ENCODE assay signal across 1 cellular context in the genomic region with DNA sequence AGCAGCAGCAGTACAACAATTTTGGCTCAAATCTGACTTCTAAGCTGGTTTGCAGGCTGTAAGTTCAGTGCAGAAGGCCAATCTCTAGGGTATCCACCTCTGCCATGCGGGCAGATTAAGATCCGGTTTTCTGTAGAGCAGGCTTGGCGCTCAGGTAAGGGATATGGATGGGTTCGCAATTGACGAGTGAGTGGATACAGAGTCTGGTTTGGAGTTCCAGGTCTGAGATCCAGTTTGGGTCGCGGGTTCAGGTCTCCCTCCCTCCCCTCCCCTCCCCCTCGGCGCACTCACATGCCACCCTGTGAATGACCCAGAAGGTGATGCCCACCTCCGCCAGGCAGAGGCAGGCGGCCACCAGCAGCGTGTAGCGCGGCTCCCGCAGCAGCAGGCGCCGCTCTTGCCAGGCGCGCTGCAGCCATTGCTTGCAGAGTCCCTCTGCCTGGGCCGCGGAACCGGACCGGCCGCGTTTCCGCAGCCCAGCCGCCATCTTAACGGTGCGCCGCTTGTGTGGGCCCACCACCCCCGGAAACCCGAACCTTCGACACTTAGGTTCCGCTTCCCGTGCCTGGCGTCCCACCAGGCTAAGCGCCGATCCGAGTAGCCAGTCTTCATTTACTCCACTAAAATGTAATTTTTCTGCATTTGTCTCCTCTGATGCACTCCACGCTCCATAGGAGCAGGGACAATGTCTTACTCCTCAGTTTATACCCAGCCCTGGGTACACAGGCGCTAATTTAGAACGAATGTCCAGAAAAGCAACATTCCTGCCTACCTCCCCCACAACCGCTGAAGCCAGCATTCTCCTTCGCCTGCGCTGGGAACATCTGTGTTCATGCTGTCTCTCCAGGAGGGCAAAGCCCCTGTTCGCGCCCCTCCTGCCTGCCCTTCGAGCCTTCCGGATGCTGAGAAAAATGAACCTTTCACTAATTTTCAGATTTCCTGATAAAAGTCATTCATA.
TF ChIP-seq lines count a peak whose summit lies in the region.

A gene (minus strand): TSS at position 509 of the 958 bp plus-strand sequence. CDS start 22 bp downstream, at position 487.

TF ChIP-seq in HepG2, 621 proteins besides CTCF, POLR2A, EP300 and RAD21 (continued from another document and continues in another):
- TF ChIP-seq, protein P1, sequence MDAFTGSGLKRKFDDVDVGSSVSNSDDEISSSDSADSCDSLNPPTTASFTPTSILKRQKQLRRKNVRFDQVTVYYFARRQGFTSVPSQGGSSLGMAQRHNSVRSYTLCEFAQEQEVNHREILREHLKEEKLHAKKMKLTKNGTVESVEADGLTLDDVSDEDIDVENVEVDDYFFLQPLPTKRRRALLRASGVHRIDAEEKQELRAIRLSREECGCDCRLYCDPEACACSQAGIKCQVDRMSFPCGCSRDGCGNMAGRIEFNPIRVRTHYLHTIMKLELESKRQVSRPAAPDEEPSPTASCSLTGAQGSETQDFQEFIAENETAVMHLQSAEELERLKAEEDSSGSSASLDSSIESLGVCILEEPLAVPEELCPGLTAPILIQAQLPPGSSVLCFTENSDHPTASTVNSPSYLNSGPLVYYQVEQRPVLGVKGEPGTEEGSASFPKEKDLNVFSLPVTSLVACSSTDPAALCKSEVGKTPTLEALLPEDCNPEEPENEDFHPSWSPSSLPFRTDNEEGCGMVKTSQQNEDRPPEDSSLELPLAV (CRISPR knock-in tag; conservative IDR thresholded peaks at IDR 0.05; ENCODE audit: low read depth) = no peak
- no peak; the same call in 1 of the 2 replicates for TF ChIP-seq ZNF441 (CRISPR knock-in tag; IDR thresholded peaks at IDR 0.05; ENCODE audit: borderline replicate concordance)
- TF ChIP-seq, protein P2, sequence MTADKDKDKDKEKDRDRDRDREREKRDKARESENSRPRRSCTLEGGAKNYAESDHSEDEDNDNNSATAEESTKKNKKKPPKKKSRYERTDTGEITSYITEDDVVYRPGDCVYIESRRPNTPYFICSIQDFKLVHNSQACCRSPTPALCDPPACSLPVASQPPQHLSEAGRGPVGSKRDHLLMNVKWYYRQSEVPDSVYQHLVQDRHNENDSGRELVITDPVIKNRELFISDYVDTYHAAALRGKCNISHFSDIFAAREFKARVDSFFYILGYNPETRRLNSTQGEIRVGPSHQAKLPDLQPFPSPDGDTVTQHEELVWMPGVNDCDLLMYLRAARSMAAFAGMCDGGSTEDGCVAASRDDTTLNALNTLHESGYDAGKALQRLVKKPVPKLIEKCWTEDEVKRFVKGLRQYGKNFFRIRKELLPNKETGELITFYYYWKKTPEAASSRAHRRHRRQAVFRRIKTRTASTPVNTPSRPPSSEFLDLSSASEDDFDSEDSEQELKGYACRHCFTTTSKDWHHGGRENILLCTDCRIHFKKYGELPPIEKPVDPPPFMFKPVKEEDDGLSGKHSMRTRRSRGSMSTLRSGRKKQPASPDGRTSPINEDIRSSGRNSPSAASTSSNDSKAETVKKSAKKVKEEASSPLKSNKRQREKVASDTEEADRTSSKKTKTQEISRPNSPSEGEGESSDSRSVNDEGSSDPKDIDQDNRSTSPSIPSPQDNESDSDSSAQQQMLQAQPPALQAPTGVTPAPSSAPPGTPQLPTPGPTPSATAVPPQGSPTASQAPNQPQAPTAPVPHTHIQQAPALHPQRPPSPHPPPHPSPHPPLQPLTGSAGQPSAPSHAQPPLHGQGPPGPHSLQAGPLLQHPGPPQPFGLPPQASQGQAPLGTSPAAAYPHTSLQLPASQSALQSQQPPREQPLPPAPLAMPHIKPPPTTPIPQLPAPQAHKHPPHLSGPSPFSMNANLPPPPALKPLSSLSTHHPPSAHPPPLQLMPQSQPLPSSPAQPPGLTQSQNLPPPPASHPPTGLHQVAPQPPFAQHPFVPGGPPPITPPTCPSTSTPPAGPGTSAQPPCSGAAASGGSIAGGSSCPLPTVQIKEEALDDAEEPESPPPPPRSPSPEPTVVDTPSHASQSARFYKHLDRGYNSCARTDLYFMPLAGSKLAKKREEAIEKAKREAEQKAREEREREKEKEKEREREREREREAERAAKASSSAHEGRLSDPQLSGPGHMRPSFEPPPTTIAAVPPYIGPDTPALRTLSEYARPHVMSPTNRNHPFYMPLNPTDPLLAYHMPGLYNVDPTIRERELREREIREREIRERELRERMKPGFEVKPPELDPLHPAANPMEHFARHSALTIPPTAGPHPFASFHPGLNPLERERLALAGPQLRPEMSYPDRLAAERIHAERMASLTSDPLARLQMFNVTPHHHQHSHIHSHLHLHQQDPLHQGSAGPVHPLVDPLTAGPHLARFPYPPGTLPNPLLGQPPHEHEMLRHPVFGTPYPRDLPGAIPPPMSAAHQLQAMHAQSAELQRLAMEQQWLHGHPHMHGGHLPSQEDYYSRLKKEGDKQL (CRISPR knock-in tag; IDR thresholded peaks at IDR 0.05; ENCODE audit: low read depth) = no peak
- TF ChIP-seq EHMT2 (IDR thresholded peaks at IDR 0.05; ENCODE audit: borderline replicate concordance, low read depth, low read length) = no peak
- TF ChIP-seq IKZF4 (CRISPR knock-in tag; IDR thresholded peaks at IDR 0.05; ENCODE audit: borderline replicate concordance, low read depth, not compliant biosample characterization) = peak; percentile 87
- TF ChIP-seq ZNF549 (CRISPR knock-in tag; IDR thresholded peaks at IDR 0.05) = no peak
- TF ChIP-seq ZNF138 (CRISPR knock-in tag; IDR thresholded peaks at IDR 0.05; ENCODE audit: low read depth) = no peak; the same call in 1 of the 2 replicates
- TF ChIP-seq CC2D1A (CRISPR knock-in tag; IDR thresholded peaks at IDR 0.05) = no peak
- TF ChIP-seq ZNF891 (CRISPR knock-in tag; IDR thresholded peaks at IDR 0.05) = peak; percentile 84
- no peak for TF ChIP-seq TCF12 (IDR thresholded peaks at IDR 0.05)
- no peak for TF ChIP-seq TCF12 (CRISPR knock-in tag; IDR thresholded peaks at IDR 0.05)
- TF ChIP-seq ZNF879 (CRISPR knock-in tag; IDR thresholded peaks at IDR 0.05) = 0 out of 2 replicates have a peak, but pooled peaks have one; percentile 58
- TF ChIP-seq, protein P3, sequence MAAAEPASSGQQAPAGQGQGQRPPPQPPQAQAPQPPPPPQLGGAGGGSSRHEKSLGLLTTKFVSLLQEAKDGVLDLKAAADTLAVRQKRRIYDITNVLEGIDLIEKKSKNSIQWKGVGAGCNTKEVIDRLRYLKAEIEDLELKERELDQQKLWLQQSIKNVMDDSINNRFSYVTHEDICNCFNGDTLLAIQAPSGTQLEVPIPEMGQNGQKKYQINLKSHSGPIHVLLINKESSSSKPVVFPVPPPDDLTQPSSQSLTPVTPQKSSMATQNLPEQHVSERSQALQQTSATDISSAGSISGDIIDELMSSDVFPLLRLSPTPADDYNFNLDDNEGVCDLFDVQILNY (CRISPR knock-in tag; conservative IDR thresholded peaks at IDR 0.05) = no peak
- no peak for TF ChIP-seq TCF7 (IDR thresholded peaks at IDR 0.05; ENCODE audit: low read depth)
- peak; percentile 17; the same call in 1 of the 2 replicates for TF ChIP-seq HNF4A (CRISPR knock-in tag; IDR thresholded peaks at IDR 0.05)
- TF ChIP-seq, protein P4, sequence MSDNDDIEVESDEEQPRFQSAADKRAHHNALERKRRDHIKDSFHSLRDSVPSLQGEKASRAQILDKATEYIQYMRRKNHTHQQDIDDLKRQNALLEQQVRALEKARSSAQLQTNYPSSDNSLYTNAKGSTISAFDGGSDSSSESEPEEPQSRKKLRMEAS (IDR thresholded peaks at IDR 0.05) = peak; percentile 88
- TF ChIP-seq KAT8 (CRISPR knock-in tag; IDR thresholded peaks at IDR 0.05) = peak; percentile 81
- 0 out of 2 replicates have a peak, but pooled peaks have one; percentile 86 for TF ChIP-seq ZNF674 (CRISPR knock-in tag; IDR thresholded peaks at IDR 0.05; ENCODE audit: low read depth)
- TF ChIP-seq ATF7-NPFF (CRISPR knock-in tag; IDR thresholded peaks at IDR 0.05; ENCODE audit: low read depth) = peak; percentile 78
- TF ChIP-seq, protein P5, sequence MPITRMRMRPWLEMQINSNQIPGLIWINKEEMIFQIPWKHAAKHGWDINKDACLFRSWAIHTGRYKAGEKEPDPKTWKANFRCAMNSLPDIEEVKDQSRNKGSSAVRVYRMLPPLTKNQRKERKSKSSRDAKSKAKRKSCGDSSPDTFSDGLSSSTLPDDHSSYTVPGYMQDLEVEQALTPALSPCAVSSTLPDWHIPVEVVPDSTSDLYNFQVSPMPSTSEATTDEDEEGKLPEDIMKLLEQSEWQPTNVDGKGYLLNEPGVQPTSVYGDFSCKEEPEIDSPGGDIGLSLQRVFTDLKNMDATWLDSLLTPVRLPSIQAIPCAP (CRISPR knock-in tag; IDR thresholded peaks at IDR 0.05; ENCODE audit: low read depth) = no peak
- peak; percentile 89 for TF ChIP-seq ZNF772 (CRISPR knock-in tag; IDR thresholded peaks at IDR 0.05)
- TF ChIP-seq, protein P6, sequence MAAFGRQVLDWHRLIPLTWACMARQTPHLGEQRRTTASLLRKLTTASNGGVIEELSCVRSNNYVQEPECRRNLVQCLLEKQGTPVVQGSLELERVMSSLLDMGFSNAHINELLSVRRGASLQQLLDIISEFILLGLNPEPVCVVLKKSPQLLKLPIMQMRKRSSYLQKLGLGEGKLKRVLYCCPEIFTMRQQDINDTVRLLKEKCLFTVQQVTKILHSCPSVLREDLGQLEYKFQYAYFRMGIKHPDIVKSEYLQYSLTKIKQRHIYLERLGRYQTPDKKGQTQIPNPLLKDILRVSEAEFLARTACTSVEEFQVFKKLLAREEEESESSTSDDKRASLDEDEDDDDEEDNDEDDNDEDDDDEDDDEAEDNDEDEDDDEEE (CRISPR knock-in tag; IDR thresholded peaks at IDR 0.05) = peak; percentile 84; the same call in 1 of the 2 replicates
- no peak for TF ChIP-seq DNMT3B (CRISPR knock-in tag; conservative IDR thresholded peaks at IDR 0.05)
- TF ChIP-seq, protein P7, sequence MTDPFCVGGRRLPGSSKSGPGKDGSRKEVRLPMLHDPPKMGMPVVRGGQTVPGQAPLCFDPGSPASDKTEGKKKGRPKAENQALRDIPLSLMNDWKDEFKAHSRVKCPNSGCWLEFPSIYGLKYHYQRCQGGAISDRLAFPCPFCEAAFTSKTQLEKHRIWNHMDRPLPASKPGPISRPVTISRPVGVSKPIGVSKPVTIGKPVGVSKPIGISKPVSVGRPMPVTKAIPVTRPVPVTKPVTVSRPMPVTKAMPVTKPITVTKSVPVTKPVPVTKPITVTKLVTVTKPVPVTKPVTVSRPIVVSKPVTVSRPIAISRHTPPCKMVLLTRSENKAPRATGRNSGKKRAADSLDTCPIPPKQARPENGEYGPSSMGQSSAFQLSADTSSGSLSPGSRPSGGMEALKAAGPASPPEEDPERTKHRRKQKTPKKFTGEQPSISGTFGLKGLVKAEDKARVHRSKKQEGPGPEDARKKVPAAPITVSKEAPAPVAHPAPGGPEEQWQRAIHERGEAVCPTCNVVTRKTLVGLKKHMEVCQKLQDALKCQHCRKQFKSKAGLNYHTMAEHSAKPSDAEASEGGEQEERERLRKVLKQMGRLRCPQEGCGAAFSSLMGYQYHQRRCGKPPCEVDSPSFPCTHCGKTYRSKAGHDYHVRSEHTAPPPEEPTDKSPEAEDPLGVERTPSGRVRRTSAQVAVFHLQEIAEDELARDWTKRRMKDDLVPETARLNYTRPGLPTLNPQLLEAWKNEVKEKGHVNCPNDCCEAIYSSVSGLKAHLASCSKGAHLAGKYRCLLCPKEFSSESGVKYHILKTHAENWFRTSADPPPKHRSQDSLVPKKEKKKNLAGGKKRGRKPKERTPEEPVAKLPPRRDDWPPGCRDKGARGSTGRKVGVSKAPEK (CRISPR knock-in tag; IDR thresholded peaks at IDR 0.05; ENCODE audit: borderline replicate concordance) = peak; percentile 30; the same call in 1 of the 2 replicates
- TF ChIP-seq, protein P8, sequence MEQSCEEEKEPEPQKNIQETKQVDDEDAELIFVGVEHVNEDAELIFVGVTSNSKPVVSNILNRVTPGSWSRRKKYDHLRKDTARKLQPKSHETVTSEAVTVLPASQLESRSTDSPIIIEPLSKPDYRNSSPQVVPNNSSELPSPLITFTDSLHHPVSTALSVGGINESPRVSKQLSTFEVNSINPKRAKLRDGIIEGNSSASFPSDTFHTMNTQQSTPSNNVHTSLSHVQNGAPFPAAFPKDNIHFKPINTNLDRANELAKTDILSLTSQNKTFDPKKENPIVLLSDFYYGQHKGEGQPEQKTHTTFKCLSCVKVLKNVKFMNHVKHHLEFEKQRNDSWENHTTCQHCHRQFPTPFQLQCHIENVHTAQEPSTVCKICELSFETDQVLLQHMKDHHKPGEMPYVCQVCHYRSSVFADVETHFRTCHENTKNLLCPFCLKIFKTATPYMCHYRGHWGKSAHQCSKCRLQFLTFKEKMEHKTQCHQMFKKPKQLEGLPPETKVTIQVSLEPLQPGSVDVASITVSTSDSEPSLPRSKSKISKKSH (CRISPR knock-in tag; IDR thresholded peaks at IDR 0.05; ENCODE audit: borderline replicate concordance) = peak; percentile 65; the same call in 1 of the 2 replicates
- peak; percentile 90; the same call in 1 of the 2 replicates for TF ChIP-seq AHR (CRISPR knock-in tag; IDR thresholded peaks at IDR 0.05)
- TF ChIP-seq, protein P9, sequence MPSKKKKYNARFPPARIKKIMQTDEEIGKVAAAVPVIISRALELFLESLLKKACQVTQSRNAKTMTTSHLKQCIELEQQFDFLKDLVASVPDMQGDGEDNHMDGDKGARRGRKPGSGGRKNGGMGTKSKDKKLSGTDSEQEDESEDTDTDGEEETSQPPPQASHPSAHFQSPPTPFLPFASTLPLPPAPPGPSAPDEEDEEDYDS (CRISPR knock-in tag; IDR thresholded peaks at IDR 0.05) = 0 out of 2 replicates have a peak, but pooled peaks have one; percentile 69
- TF ChIP-seq, protein P10, sequence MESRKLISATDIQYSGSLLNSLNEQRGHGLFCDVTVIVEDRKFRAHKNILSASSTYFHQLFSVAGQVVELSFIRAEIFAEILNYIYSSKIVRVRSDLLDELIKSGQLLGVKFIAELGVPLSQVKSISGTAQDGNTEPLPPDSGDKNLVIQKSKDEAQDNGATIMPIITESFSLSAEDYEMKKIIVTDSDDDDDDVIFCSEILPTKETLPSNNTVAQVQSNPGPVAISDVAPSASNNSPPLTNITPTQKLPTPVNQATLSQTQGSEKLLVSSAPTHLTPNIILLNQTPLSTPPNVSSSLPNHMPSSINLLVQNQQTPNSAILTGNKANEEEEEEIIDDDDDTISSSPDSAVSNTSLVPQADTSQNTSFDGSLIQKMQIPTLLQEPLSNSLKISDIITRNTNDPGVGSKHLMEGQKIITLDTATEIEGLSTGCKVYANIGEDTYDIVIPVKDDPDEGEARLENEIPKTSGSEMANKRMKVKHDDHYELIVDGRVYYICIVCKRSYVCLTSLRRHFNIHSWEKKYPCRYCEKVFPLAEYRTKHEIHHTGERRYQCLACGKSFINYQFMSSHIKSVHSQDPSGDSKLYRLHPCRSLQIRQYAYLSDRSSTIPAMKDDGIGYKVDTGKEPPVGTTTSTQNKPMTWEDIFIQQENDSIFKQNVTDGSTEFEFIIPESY (CRISPR knock-in tag; IDR thresholded peaks at IDR 0.05) = peak; percentile 21; the same call in 1 of the 2 replicates
- TF ChIP-seq ZNF354B (CRISPR knock-in tag; IDR thresholded peaks at IDR 0.05) = no peak
- no peak for TF ChIP-seq CHCHD3 (CRISPR knock-in tag; IDR thresholded peaks at IDR 0.05)
- peak; percentile 65; the same call in 1 of the 2 replicates for TF ChIP-seq IRX3 (CRISPR knock-in tag; IDR thresholded peaks at IDR 0.05; ENCODE audit: borderline replicate concordance, low read depth)
- TF ChIP-seq NR2F1 (CRISPR knock-in tag; IDR thresholded peaks at IDR 0.05) = no peak
- no peak for TF ChIP-seq SRSF1 (optimal IDR thresholded peaks at IDR 0.05; ENCODE audit: low read depth, low read length)
- TF ChIP-seq ZNF615 (CRISPR knock-in tag; IDR thresholded peaks at IDR 0.05; ENCODE audit: borderline replicate concordance) = no peak
- no peak for TF ChIP-seq ZNF660 (CRISPR knock-in tag; IDR thresholded peaks at IDR 0.05; ENCODE audit: borderline replicate concordance, low read depth)
- no peak for TF ChIP-seq EZH2 (conservative IDR thresholded peaks at IDR 0.05; ENCODE audit: low read depth, low read length)
- peak; percentile 82 for TF ChIP-seq HNRNPL (IDR thresholded peaks at IDR 0.05; ENCODE audit: low read depth, low read length)
- TF ChIP-seq ZBTB8A (CRISPR knock-in tag; IDR thresholded peaks at IDR 0.05; ENCODE audit: borderline replicate concordance, low read depth) = no peak
- peak; percentile 88 for TF ChIP-seq ZNF235 (CRISPR knock-in tag; IDR thresholded peaks at IDR 0.05; ENCODE audit: borderline replicate concordance)
